1 cellular context compared by ENCODE assay signal in genomic region chr15:70025413-70026296, GRCh38.
TF ChIP-seq lines count a peak whose summit lies in the region.

No MANE protein-coding gene starts in this region.

TF ChIP-seq in K562, 482 proteins besides CTCF, POLR2A, EP300 and RAD21 (continued from another document):
- TF ChIP-seq THAP7 (CRISPR knock-in tag; IDR thresholded peaks at IDR 0.05), result no peak
